ENCODE assay signal across 9 cellular contexts in genomic region chr19:5913739-5914357, GRCh38. TPM values are rescaled to one million over a fixed set of nuclear protein-coding genes. Genes with fewer than 3 reads are reported as not detected.
DNase-seq lines count a peak whose midpoint lies in the region; TF ChIP-seq lines count a peak whose summit lies in the region.
"Had no signal": no experiment of that assay in that cellular context is flagged by ENCODE, and none has a peak within 500 bp of the region (broad histone marks: within the 10 kb centered on the region; RNA-seq: fewer than 3 reads in every experiment).

Gene CAPS (plus strand): TSS chr19:5914254. CDS start chr19:5914407, 153 bp downstream.

- BruUV-seq in MCF 10A (replicated peaks; lab: Mats Ljungman, UMichigan) = no TSS peak

- TF ChIP-seq POLR2A in testis (IDR thresholded peaks at IDR 0.05) = no peak

- no peaks in the 10 kb centered on the region for H3K9me3 Mint-ChIP-seq in MCF 10A (ENCODE audit: unreplicated experiment)
- H3K9me3 Mint-ChIP-seq: dendritic cell treated with granulocyte-macrophage colony-stimulating factor and Interleukin-4, amounts not matched to agents 40 ng/mL and 50 ng/mL, for 4 days had no signal

- H3K36me3 Mint-ChIP-seq in MCF 10A (ENCODE audit: insufficient read depth, unreplicated experiment) = peaks cover 54% of the 10 kb centered on the region

- H3K27ac ChIP-seq in testis = no peak within 1 kb of the TSS

- H3K4me3 Mint-ChIP-seq in MCF 10A (ENCODE audit: unreplicated experiment) = no peak within 1 kb of the TSS
- H3K4me3 Mint-ChIP-seq: dendritic cell treated with granulocyte-macrophage colony-stimulating factor and Interleukin-4, amounts not matched to agents 40 ng/mL and 50 ng/mL, for 4 days had no signal

- intact Hi-C loops in MCF 10A (cut with micrococcal nuclease) = no loop called here
- intact Hi-C loops in testis (cut with DNase I; ENCODE audit: low total_unique reads) = no loop called here

- TF ChIP-seq CTCF in MCF 10A (IDR thresholded peaks at IDR 0.05; ENCODE audit: unreplicated experiment) (no peak), testis (IDR thresholded peaks at IDR 0.05) (no peak)

- CTCF ChIA-PET in MCF 10A (lab: Yijun Ruan, JAX) = no interaction called here

- peak; percentile 21 to 73 for DNase-seq in NCI-H2081 (lab: John Stamatoyannopoulos, UW)
- no peak for DNase-seq in NCI-H2081 treated with DMSO at 0.1 percent for 48 hours (lab: John Stamatoyannopoulos, UW)
- peak; percentile 79 for DNase-seq in MCF 10A (ENCODE audit: unreplicated experiment)
- DNase-seq in kidney glomerular epithelial cell (lab: John Stamatoyannopoulos, UW) = peak; percentile 67
- no peak for DNase-seq in testis
- no peak for DNase-seq in DMS153 (lab: John Stamatoyannopoulos, UW)
- DNase-seq in cerebellar nuclear complex (lab: John Stamatoyannopoulos, UW) = no peak
- no peak for DNase-seq in activated naive CD4-positive, alpha-beta T cell treated with Interleukin-2 at 50 U/mL for 16 hours

- no peaks in the 10 kb centered on the region for H3K4me1 ChIP-seq in testis

- POLR2A ChIA-PET in MCF 10A (lab: Yijun Ruan, JAX) = interaction anchor here (1.0 to 1.6 kb wide), 3 partner anchors 8 to 45 kb away, joined by 3 to 6 read pairs (median 4); partner anchors contain the start of genes NDUFA11 and VMAC

- peaks cover 6% of the 10 kb centered on the region for H3K4me1 Mint-ChIP-seq in MCF 10A (ENCODE audit: insufficient read depth, unreplicated experiment)

- no peaks in the 10 kb centered on the region for H3K36me3 ChIP-seq in testis (ENCODE audit: low read depth, missing control alignments)

- no peak within 1 kb of the TSS for H3K27ac Mint-ChIP-seq in MCF 10A (ENCODE audit: low read depth, unreplicated experiment)
- H3K27ac Mint-ChIP-seq: dendritic cell treated with granulocyte-macrophage colony-stimulating factor and Interleukin-4, amounts not matched to agents 40 ng/mL and 50 ng/mL, for 4 days had no signal

- H3K4me3 ChIP-seq in testis = no peak within 1 kb of the TSS

- no peaks in the 10 kb centered on the region for H3K27me3 Mint-ChIP-seq in MCF 10A (ENCODE audit: insufficient read depth, unreplicated experiment)
- H3K27me3 Mint-ChIP-seq: dendritic cell treated with granulocyte-macrophage colony-stimulating factor and Interleukin-4, amounts not matched to agents 40 ng/mL and 50 ng/mL, for 4 days had no signal

- no peaks in the 10 kb centered on the region for H3K27me3 ChIP-seq in testis

- 88% methylated on average over 9 to 10 of the region's 10 CpGs for WGBS in testis, 2 donors

- no peaks in the 10 kb centered on the region for H3K9me3 ChIP-seq in testis

RNA-seq across cellular contexts. Expression of gene CAPS, which starts in this region (rescaled TPM):
- total RNA-seq in MCF 10A (2022) (7.3 and 8.5 TPM in 2 replicates), testis (10 to 100 TPM in 1 of 2 donors, 1 to 10 TPM in 1; 9.4 to 13.9 TPM)
- 20.9 TPM for polyA plus RNA-seq in testis (ENCODE audit: insufficient read depth, low read depth, low replicate concordance)

Comparison
In these comparisons a context has a peak if more than half of its experiments do, and no peak if none do; other contexts are left out.
1. DNase-seq: peak in NCI-H2081 (2 of 2), MCF 10A (single experiment) and kidney glomerular epithelial cell (single experiment); none in NCI-H2081 treated with DMSO at 0.1 percent for 48 hours (single experiment), testis (single experiment), DMS153 (single experiment), cerebellar nuclear complex (0 of 2) and activated naive CD4-positive, alpha-beta T cell treated with Interleukin-2 at 50 U/mL for 16 hours (single experiment).